ENCODE assay signal across 21 cellular contexts in the genomic region with DNA sequence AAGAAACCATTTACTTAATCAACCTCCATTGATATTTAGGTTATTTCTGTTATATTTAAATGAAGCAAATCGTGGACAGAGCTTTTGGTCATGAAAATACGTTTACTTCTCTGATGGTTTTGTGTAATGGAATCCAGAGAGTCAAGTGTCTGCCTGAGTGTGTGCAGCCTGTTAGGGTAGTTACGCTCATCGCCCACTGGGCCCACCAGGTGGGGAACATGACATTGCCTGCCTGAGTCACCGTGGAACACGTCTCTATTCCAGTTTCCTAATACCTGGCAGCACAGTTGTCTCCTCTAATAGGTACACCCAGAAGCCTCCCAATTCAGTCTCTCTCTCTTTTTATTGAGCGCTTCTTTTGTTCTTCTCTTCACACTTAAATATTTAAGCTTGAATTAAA.
"Had no signal": no experiment of that assay in that cellular context is flagged by ENCODE, and none has a peak within 500 bp of the region (broad histone marks: within the 10 kb centered on the region; RNA-seq: fewer than 3 reads in every experiment).

No MANE protein-coding gene starts in this region.

- H3K9me3 Mint-ChIP-seq: memory B cell; stimulated activated effector memory CD8-positive, alpha-beta T cell treated with anti-CD3 and anti-CD28 coated beads, Interleukin-12 subunit alpha, Interleukin-12 subunit beta, amount 100 ng/mL, for 72 hours had no signal

- H3K27ac ChIP-seq: heart left ventricle, left ventricle myocardium inferior, lower lobe of right lung, tibial artery, upper lobe of left lung, uterus had no signal

- H3K36me3 ChIP-seq: heart left ventricle, left ventricle myocardium inferior, lower lobe of right lung, tibial artery, upper lobe of left lung, uterus had no signal

- H3K4me1 ChIP-seq: heart left ventricle, left ventricle myocardium inferior, lower lobe of right lung, tibial artery, upper lobe of left lung, uterus had no signal

- H3K9me3 ChIP-seq: heart left ventricle, left ventricle myocardium inferior, lower lobe of right lung, tibial artery, upper lobe of left lung, uterus had no signal

- H3K4me1 Mint-ChIP-seq: memory B cell; naive B cell; nephron; stimulated activated effector memory CD8-positive, alpha-beta T cell treated with anti-CD3 and anti-CD28 coated beads, Interleukin-12 subunit alpha, Interleukin-12 subunit beta, amount 100 ng/mL, for 72 hours had no signal

- FAIRE-seq: colon, endothelial cell of umbilical vein had no signal

- H3K27me3 ChIP-seq: heart left ventricle, tibial artery, upper lobe of left lung, uterus had no signal

- ATAC-seq: heart left ventricle; lower lobe of right lung; stimulated activated effector memory CD8-positive, alpha-beta T cell treated with anti-CD3 and anti-CD28 coated beads, Interleukin-12 subunit alpha, Interleukin-12 subunit beta, amount 100 ng/mL, for 72 hours had no signal

- H3K27ac Mint-ChIP-seq: memory B cell; nephron; stimulated activated effector memory CD8-positive, alpha-beta T cell treated with anti-CD3 and anti-CD28 coated beads, Interleukin-12 subunit alpha, Interleukin-12 subunit beta, amount 100 ng/mL, for 72 hours; stimulated activated naive CD8-positive, alpha-beta T cell treated with anti-CD3 and anti-CD28 coated beads, Interleukin-15, Interleukin-2, amounts not matched to agents 100 ng/mL and 50 ng/mL, for 24 hours had no signal

- DNase-seq: cerebellar nuclear complex; dermis blood vessel endothelial cell; erythroblast; foreskin melanocyte; hippocampal formation; left ventricle myocardium inferior; lower lobe of right lung; naive B cell; occipital lobe; stimulated activated CD4-positive, alpha-beta T cell treated with anti-CD3 and anti-CD28 coated beads, Interleukin-4, amount 100 ng/mL, for 1 hour; stimulated activated CD8-positive, alpha-beta memory T cell treated with anti-CD3 and anti-CD28 coated beads, Interleukin-4, amount 100 ng/mL, for 48 hours; tibial artery; upper lobe of left lung; uterus had no signal

- H3K36me3 Mint-ChIP-seq: memory B cell; naive B cell; stimulated activated effector memory CD8-positive, alpha-beta T cell treated with anti-CD3 and anti-CD28 coated beads, Interleukin-12 subunit alpha, Interleukin-12 subunit beta, amount 100 ng/mL, for 72 hours had no signal

- H3K4me3 Mint-ChIP-seq: memory B cell; naive B cell; nephron; stimulated activated effector memory CD8-positive, alpha-beta T cell treated with anti-CD3 and anti-CD28 coated beads, Interleukin-12 subunit alpha, Interleukin-12 subunit beta, amount 100 ng/mL, for 72 hours; stimulated activated naive CD8-positive, alpha-beta T cell treated with anti-CD3 and anti-CD28 coated beads, Interleukin-15, Interleukin-2, amounts not matched to agents 100 ng/mL and 50 ng/mL, for 24 hours had no signal

- H3K27me3 Mint-ChIP-seq: memory B cell; stimulated activated naive CD8-positive, alpha-beta T cell treated with anti-CD3 and anti-CD28 coated beads, Interleukin-15, Interleukin-2, amounts not matched to agents 100 ng/mL and 50 ng/mL, for 24 hours had no signal

- H3K4me3 ChIP-seq: heart left ventricle, left ventricle myocardium inferior, lower lobe of right lung, tibial artery, upper lobe of left lung, uterus had no signal
